Comparison of ENCODE assay signal across 12 cellular contexts in genomic region chr1:226632169-226632884, GRCh38.
DNase-seq lines count a peak whose midpoint lies in the region; ATAC-seq lines count a peak whose summit lies in the region.
"Had no signal": no experiment of that assay in that cellular context is flagged by ENCODE, and none has a peak within 500 bp of the region (broad histone marks: within the 10 kb centered on the region; RNA-seq: fewer than 3 reads in every experiment).

No MANE protein-coding gene starts in this region.

- H3K4me3 ChIP-seq in right cardiac atrium (ENCODE audit: low read length), result no peak overlapping the region
- H3K4me3 ChIP-seq: SJSA1 had no signal

- WGBS in right cardiac atrium, result 87% methylated on average over 9 of the region's 9 CpGs

- peaks cover 42% of the 10 kb centered on the region for H3K36me3 Mint-ChIP-seq in activated CD4-positive, alpha-beta T cell treated with anti-CD3 and anti-CD28 coated beads, Interleukin-2, amount 10 ng/mL, durations not matched to agents 24 days and 14 days (ENCODE audit: low read depth)
- peaks cover 10% of the 10 kb centered on the region for H3K36me3 Mint-ChIP-seq in activated CD8-positive, alpha-beta memory T cell treated with anti-CD3 and anti-CD28 coated beads, Interleukin-2, amount 10 ng/mL, durations not matched to agents 7 days and 5 days
- H3K36me3 Mint-ChIP-seq in stimulated activated naive B cell treated with anti-CD40 and anti-IgM and Interleukin-4, amounts not matched to agents 10 μg/mL and 1 μg/mL and 100 μg/mL, for 72 hours, result peaks cover 60 to 85% of the 10 kb centered on the region in 2 donors

- CTCF ChIA-PET in activated CD8-positive, alpha-beta memory T cell treated with anti-CD3 and anti-CD28 coated beads, Interleukin-2, amount 10 ng/mL, durations not matched to agents 7 days and 5 days (lab: Charles Lee), result interaction anchor here (0.7 to 5.8 kb wide), 9 partner anchors 9 to 206 kb away, joined by 3 to 79 read pairs (median 5); no protein-coding TSS in a partner anchor

- no peak for DNase-seq in activated CD4-positive, alpha-beta T cell treated with anti-CD3 and anti-CD28 coated beads, Interleukin-2, amount 10 ng/mL, durations not matched to agents 24 days and 14 days
- DNase-seq in activated CD4-positive, alpha-beta T cell treated with anti-CD3 and anti-CD28 coated beads, Interleukin-2, amount 50 U/mL, for 4 hours, result no peak
- DNase-seq in activated CD8-positive, alpha-beta memory T cell treated with anti-CD3 and anti-CD28 coated beads, Interleukin-2, amount 10 ng/mL, durations not matched to agents 7 days and 5 days, result peak; percentile 26
- DNase-seq in right cardiac atrium, result peak in 2 of 3 donors; percentile 35 to 37
- DNase-seq in stimulated activated naive B cell treated with anti-CD40 and anti-IgM and Interleukin-4, amounts not matched to agents 10 μg/mL and 1 μg/mL and 100 μg/mL, for 72 hours, result no peak
- DNase-seq in SW 1271 (lab: John Stamatoyannopoulos, UW), result no peak
- DNase-seq in putamen (ENCODE audit: low spot score), result no peak
- DNase-seq: cortex of kidney, H9, KBM-7 had no signal

- H3K27ac ChIP-seq in right cardiac atrium (ENCODE audit: low read length), result no peak overlapping the region
- H3K27ac ChIP-seq: SJSA1 had no signal

- no peak for ATAC-seq in activated CD8-positive, alpha-beta memory T cell treated with anti-CD3 and anti-CD28 coated beads, Interleukin-2, amount 10 ng/mL, durations not matched to agents 7 days and 5 days
- ATAC-seq in right cardiac atrium (no peak), GM18519 (IDR thresholded peaks at IDR 0.05; ENCODE audit: low FRiP score, unreplicated experiment) (no peak)
- ATAC-seq in stimulated activated naive B cell treated with anti-CD40 and anti-IgM and Interleukin-4, amounts not matched to agents 10 μg/mL and 1 μg/mL and 100 μg/mL, for 72 hours (replicated peaks), result no peak

- H3K9me3 ChIP-seq in right cardiac atrium (ENCODE audit: control insufficient read depth, low read length), result no peaks in the 10 kb centered on the region
- H3K9me3 ChIP-seq: SJSA1 had no signal

- no peaks in the 10 kb centered on the region for H3K9me3 Mint-ChIP-seq in activated CD4-positive, alpha-beta T cell treated with anti-CD3 and anti-CD28 coated beads, Interleukin-2, amount 10 ng/mL, durations not matched to agents 24 days and 14 days
- H3K9me3 Mint-ChIP-seq in activated CD8-positive, alpha-beta memory T cell treated with anti-CD3 and anti-CD28 coated beads, Interleukin-2, amount 10 ng/mL, durations not matched to agents 7 days and 5 days (ENCODE audit: low read depth), result no peaks in the 10 kb centered on the region
- peaks cover 3 to 4% of the 10 kb centered on the region in 2 donors for H3K9me3 Mint-ChIP-seq in stimulated activated naive B cell treated with anti-CD40 and anti-IgM and Interleukin-4, amounts not matched to agents 10 μg/mL and 1 μg/mL and 100 μg/mL, for 72 hours
- H3K9me3 Mint-ChIP-seq: H9 had no signal

- H3K4me3 Mint-ChIP-seq in activated CD4-positive, alpha-beta T cell treated with anti-CD3 and anti-CD28 coated beads, Interleukin-2, amount 10 ng/mL, durations not matched to agents 24 days and 14 days, result peak overlapping the region; percentile 26
- no peak overlapping the region for H3K4me3 Mint-ChIP-seq in activated CD8-positive, alpha-beta memory T cell treated with anti-CD3 and anti-CD28 coated beads, Interleukin-2, amount 10 ng/mL, durations not matched to agents 7 days and 5 days
- H3K4me3 Mint-ChIP-seq in stimulated activated naive B cell treated with anti-CD40 and anti-IgM and Interleukin-4, amounts not matched to agents 10 μg/mL and 1 μg/mL and 100 μg/mL, for 72 hours, result peak overlapping the region; percentile 43 to 53
- H3K4me3 Mint-ChIP-seq: H9 had no signal

- no peaks in the 10 kb centered on the region for H3K27me3 ChIP-seq in right cardiac atrium (ENCODE audit: control insufficient read depth, insufficient read depth)
- H3K27me3 ChIP-seq: SJSA1 had no signal

- H3K4me1 Mint-ChIP-seq in activated CD4-positive, alpha-beta T cell treated with anti-CD3 and anti-CD28 coated beads, Interleukin-2, amount 10 ng/mL, durations not matched to agents 24 days and 14 days, result peaks cover 46% of the 10 kb centered on the region
- peaks cover 32% of the 10 kb centered on the region for H3K4me1 Mint-ChIP-seq in activated CD8-positive, alpha-beta memory T cell treated with anti-CD3 and anti-CD28 coated beads, Interleukin-2, amount 10 ng/mL, durations not matched to agents 7 days and 5 days
- H3K4me1 Mint-ChIP-seq in stimulated activated naive B cell treated with anti-CD40 and anti-IgM and Interleukin-4, amounts not matched to agents 10 μg/mL and 1 μg/mL and 100 μg/mL, for 72 hours, result peaks cover 59 to 89% of the 10 kb centered on the region in 2 donors

- H3K27me3 Mint-ChIP-seq in activated CD4-positive, alpha-beta T cell treated with anti-CD3 and anti-CD28 coated beads, Interleukin-2, amount 10 ng/mL, durations not matched to agents 24 days and 14 days, result no peaks in the 10 kb centered on the region
- no peaks in the 10 kb centered on the region for H3K27me3 Mint-ChIP-seq in activated CD8-positive, alpha-beta memory T cell treated with anti-CD3 and anti-CD28 coated beads, Interleukin-2, amount 10 ng/mL, durations not matched to agents 7 days and 5 days
- H3K27me3 Mint-ChIP-seq in stimulated activated naive B cell treated with anti-CD40 and anti-IgM and Interleukin-4, amounts not matched to agents 10 μg/mL and 1 μg/mL and 100 μg/mL, for 72 hours, result no peaks in the 10 kb centered on the region

- intact Hi-C loops in activated CD4-positive, alpha-beta T cell treated with anti-CD3 and anti-CD28 coated beads, Interleukin-2, amount 10 ng/mL, durations not matched to agents 24 days and 14 days (cut with micrococcal nuclease), result no loop called here
- intact Hi-C loops in right cardiac atrium (cut with DNase I), result loop anchor here in 2 of 4 donors (2.0 to 10.0 kb wide), 4 partner anchors 102 to 196 kb away; partner anchors contain the start of gene ITPKB (in 2 of the 2)

- no peaks in the 10 kb centered on the region for H3K4me1 ChIP-seq in right cardiac atrium (ENCODE audit: control insufficient read depth, insufficient read depth, low read length)

- peak overlapping the region; percentile 84 for H3K27ac Mint-ChIP-seq in activated CD4-positive, alpha-beta T cell treated with anti-CD3 and anti-CD28 coated beads, Interleukin-2, amount 10 ng/mL, durations not matched to agents 24 days and 14 days
- no peak overlapping the region for H3K27ac Mint-ChIP-seq in activated CD8-positive, alpha-beta memory T cell treated with anti-CD3 and anti-CD28 coated beads, Interleukin-2, amount 10 ng/mL, durations not matched to agents 7 days and 5 days
- H3K27ac Mint-ChIP-seq in stimulated activated naive B cell treated with anti-CD40 and anti-IgM and Interleukin-4, amounts not matched to agents 10 μg/mL and 1 μg/mL and 100 μg/mL, for 72 hours, result peak overlapping the region; percentile 98

Comparison
In these comparisons a context has a peak if more than half of its experiments do, and no peak if none do; other contexts are left out.
1. DNase-seq: peak in activated CD8-positive, alpha-beta memory T cell treated with anti-CD3 and anti-CD28 coated beads, Interleukin-2, amount 10 ng/mL, durations not matched to agents 7 days and 5 days (single experiment) and right cardiac atrium (2 of 3); none in activated CD4-positive, alpha-beta T cell treated with anti-CD3 and anti-CD28 coated beads, Interleukin-2, amount 10 ng/mL, durations not matched to agents 24 days and 14 days (single experiment), activated CD4-positive, alpha-beta T cell treated with anti-CD3 and anti-CD28 coated beads, Interleukin-2, amount 50 U/mL, for 4 hours (0 of 2), stimulated activated naive B cell treated with anti-CD40 and anti-IgM and Interleukin-4, amounts not matched to agents 10 μg/mL and 1 μg/mL and 100 μg/mL, for 72 hours (single experiment), SW 1271 (0 of 2) and putamen (single experiment).